Comparison of ENCODE assay signal across 38 cellular contexts in the genomic region with DNA sequence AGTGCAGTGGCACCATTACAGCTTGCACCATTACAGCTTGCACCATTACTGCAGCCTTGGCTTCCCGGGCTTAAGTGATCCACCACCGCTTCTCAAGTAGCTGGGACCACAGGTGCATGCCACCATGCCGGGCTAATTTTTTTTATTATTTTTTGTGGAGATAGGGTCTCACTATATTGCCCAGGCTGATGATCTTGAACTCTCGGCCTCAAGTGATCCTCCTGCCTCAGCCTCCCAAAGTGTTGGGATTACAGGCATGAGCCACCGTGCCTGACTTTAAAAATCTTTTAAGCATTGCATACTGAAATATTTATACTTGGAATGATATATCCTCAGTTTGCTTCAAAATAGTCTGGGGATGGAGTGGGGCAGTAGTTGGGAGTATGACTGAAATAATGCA.
"Had no signal": no experiment of that assay in that cellular context is flagged by ENCODE, and none has a peak within 500 bp of the region (broad histone marks: within the 10 kb centered on the region; RNA-seq: fewer than 3 reads in every experiment).

No MANE protein-coding gene starts in this region.

- H3K27me3 ChIP-seq: ascending aorta, cardiac muscle cell had no signal

- H3K4me3 Mint-ChIP-seq: activated CD4-positive, alpha-beta memory T cell treated with anti-CD3 and anti-CD28 coated beads, Interleukin-2, amount 10 ng/mL, durations not matched to agents 7 days and 5 days; activated CD4-positive, alpha-beta T cell treated with anti-CD3 and anti-CD28 coated beads for 36 hours; activated CD4-positive, alpha-beta T cell treated with anti-CD3 and anti-CD28 coated beads, Interleukin-2, amount 10 ng/mL, durations not matched to agents 7 days and 5 days; activated CD8-positive, alpha-beta memory T cell treated with anti-CD3 and anti-CD28 coated beads, Interleukin-2, amount 10 ng/mL, durations not matched to agents 7 days and 5 days; activated CD8-positive, alpha-beta T cell treated with anti-CD3 and anti-CD28 coated beads, Interleukin-2, amount 10 ng/mL, durations not matched to agents 7 days and 5 days; activated naive CD4-positive, alpha-beta T cell treated with anti-CD3 and anti-CD28 coated beads, Interleukin-2, amount 10 ng/mL, durations not matched to agents 7 days and 5 days; activated naive CD4-positive, alpha-beta T cell treated with anti-CD3 and anti-CD28 coated beads, Interleukin-2, amount 50 U/mL, for 24 hours; activated naive CD8-positive, alpha-beta T cell; activated naive CD8-positive, alpha-beta T cell treated with anti-CD3 and anti-CD28 coated beads, Interleukin-2, amount 10 ng/mL, durations not matched to agents 7 days and 5 days; activated naive CD8-positive, alpha-beta T cell treated with anti-CD3 and anti-CD28 coated beads, Interleukin-2, amount 50 U/mL, for 24 hours; activated T-cell treated with anti-CD3 and anti-CD28 coated beads, Interleukin-2, amount 50 U/mL, for 24 hours; brain; central memory CD8-positive, alpha-beta T cell; T-cell; T-helper 2 cell treated with Interferon-gamma antibody and Interleukin-4, amounts not matched to agents 5 μg/mL and 100 μg/mL, for 36 hours had no signal

- H3K27ac Mint-ChIP-seq: activated CD4-positive, alpha-beta memory T cell treated with anti-CD3 and anti-CD28 coated beads, Interleukin-2, amount 10 ng/mL, durations not matched to agents 7 days and 5 days; activated CD4-positive, alpha-beta T cell treated with anti-CD3 and anti-CD28 coated beads for 36 hours; activated CD8-positive, alpha-beta memory T cell treated with anti-CD3 and anti-CD28 coated beads, Interleukin-2, amount 10 ng/mL, durations not matched to agents 7 days and 5 days; activated CD8-positive, alpha-beta T cell treated with anti-CD3 and anti-CD28 coated beads, Interleukin-2, amount 10 ng/mL, durations not matched to agents 7 days and 5 days; activated naive CD4-positive, alpha-beta T cell treated with anti-CD3 and anti-CD28 coated beads, Interleukin-2, amount 10 ng/mL, durations not matched to agents 7 days and 5 days; activated naive CD4-positive, alpha-beta T cell treated with anti-CD3 and anti-CD28 coated beads, Interleukin-2, amount 50 U/mL, for 24 hours; activated naive CD8-positive, alpha-beta T cell; activated naive CD8-positive, alpha-beta T cell treated with anti-CD3 and anti-CD28 coated beads, Interleukin-2, amount 10 ng/mL, durations not matched to agents 7 days and 5 days; activated naive CD8-positive, alpha-beta T cell treated with anti-CD3 and anti-CD28 coated beads, Interleukin-2, amount 50 U/mL, for 24 hours; activated T-cell treated with anti-CD3 and anti-CD28 coated beads, Interleukin-2, amount 50 U/mL, for 24 hours; activated T-helper 2 cell treated with anti-CD3 and anti-CD28 coated beads, Interferon-gamma antibody, Interleukin-2, Interleukin-4, amounts not matched to agents 10 μg/mL and 5 μg/mL and 100 μg/mL, durations not matched to agents 14 hours and 24 hours and 36 hours; brain; T-cell; T-helper 2 cell treated with Interferon-gamma antibody and Interleukin-4, amounts not matched to agents 5 μg/mL and 100 μg/mL, for 36 hours had no signal

- H3K9me3 ChIP-seq: ascending aorta had no signal

- H3K36me3 ChIP-seq: cardiac muscle cell had no signal

- H3K36me3 Mint-ChIP-seq: activated naive CD8-positive, alpha-beta T cell had no signal

- DNase-seq: activated CD4-positive, alpha-beta memory T cell treated with anti-CD3 and anti-CD28 coated beads, Interleukin-2, amount 10 ng/mL, durations not matched to agents 7 days and 5 days; activated CD4-positive, alpha-beta T cell treated with anti-CD3 and anti-CD28 coated beads for 1 hour; activated CD4-positive, alpha-beta T cell treated with anti-CD3 and anti-CD28 coated beads for 36 hours; activated CD4-positive, alpha-beta T cell treated with anti-CD3 and anti-CD28 coated beads for 48 hours; activated CD4-positive, alpha-beta T cell treated with anti-CD3 and anti-CD28 coated beads, Interleukin-2, amount 10 ng/mL, durations not matched to agents 7 days and 5 days; activated CD4-positive, alpha-beta T cell treated with anti-CD3 and anti-CD28 coated beads, Interleukin-2, amount 50 U/mL, for 48 hours; activated CD4-positive, CD25-positive, alpha-beta regulatory T cell; activated CD8-positive, alpha-beta memory T cell treated with anti-CD3 and anti-CD28 coated beads for 24 hours; activated CD8-positive, alpha-beta memory T cell treated with anti-CD3 and anti-CD28 coated beads, Interleukin-2, amount 10 ng/mL, durations not matched to agents 7 days and 5 days; activated CD8-positive, alpha-beta memory T cell treated with anti-CD3 and anti-CD28 coated beads, Interleukin-2, amount 50 U/mL, for 48 hours; activated CD8-positive, alpha-beta T cell treated with anti-CD3 and anti-CD28 coated beads, Interleukin-2, amount 10 ng/mL, durations not matched to agents 7 days and 5 days; activated effector memory CD4-positive, alpha-beta T cell treated with Interleukin-2 at 50 U/mL for 16 hours; activated gamma-delta T cell; activated naive CD4-positive, alpha-beta T cell treated with anti-CD3 and anti-CD28 coated beads, Interleukin-2, amount 10 ng/mL, durations not matched to agents 7 days and 5 days; activated naive CD4-positive, alpha-beta T cell treated with Interleukin-2 at 50 U/mL for 16 hours; activated naive CD8-positive, alpha-beta T cell treated with anti-CD3 and anti-CD28 coated beads, Interleukin-2, amount 10 ng/mL, durations not matched to agents 7 days and 5 days; activated naive CD8-positive, alpha-beta T cell treated with anti-CD3 and anti-CD28 coated beads, Interleukin-2, amount 50 U/mL, for 24 hours; activated T-cell treated with anti-CD3 and anti-CD28 coated beads, Interleukin-2, amount 50 U/mL, for 24 hours; activated T-cell treated with anti-CD3 and anti-CD28 coated beads, Interleukin-2, amount 50 U/mL, for 48 hours; amygdala; anterior cingulate cortex; caudate nucleus; cerebellar nuclear complex; T-cell; T-helper 2 cell; T-helper 9 cell had no signal

- H3K4me3 ChIP-seq: ascending aorta, cardiac muscle cell had no signal

- H3K27me3 Mint-ChIP-seq: activated CD4-positive, alpha-beta memory T cell treated with anti-CD3 and anti-CD28 coated beads, Interleukin-2, amount 10 ng/mL, durations not matched to agents 7 days and 5 days; activated CD4-positive, alpha-beta T cell treated with anti-CD3 and anti-CD28 coated beads for 36 hours; activated CD4-positive, alpha-beta T cell treated with anti-CD3 and anti-CD28 coated beads, Interleukin-2, amount 10 ng/mL, durations not matched to agents 7 days and 5 days; activated CD8-positive, alpha-beta memory T cell treated with anti-CD3 and anti-CD28 coated beads, Interleukin-2, amount 10 ng/mL, durations not matched to agents 7 days and 5 days; activated naive CD4-positive, alpha-beta T cell treated with anti-CD3 and anti-CD28 coated beads, Interleukin-2, amount 10 ng/mL, durations not matched to agents 7 days and 5 days; activated naive CD4-positive, alpha-beta T cell treated with anti-CD3 and anti-CD28 coated beads, Interleukin-2, amount 50 U/mL, for 24 hours; activated naive CD8-positive, alpha-beta T cell; activated naive CD8-positive, alpha-beta T cell treated with anti-CD3 and anti-CD28 coated beads, Interleukin-2, amount 10 ng/mL, durations not matched to agents 7 days and 5 days; activated naive CD8-positive, alpha-beta T cell treated with anti-CD3 and anti-CD28 coated beads, Interleukin-2, amount 50 U/mL, for 24 hours; activated T-cell treated with anti-CD3 and anti-CD28 coated beads, Interleukin-2, amount 50 U/mL, for 24 hours; brain; central memory CD8-positive, alpha-beta T cell; T-cell had no signal

- H3K27ac ChIP-seq: ascending aorta, cardiac muscle cell, VCaP had no signal

- ATAC-seq: activated CD4-positive, alpha-beta T cell treated with anti-CD3 and anti-CD28 coated beads for 36 hours; activated CD4-positive, CD25-positive, alpha-beta regulatory T cell treated with anti-CD3 and anti-CD28 coated beads, Interleukin-2, amount 50 U/mL, for 24 hours; activated CD8-positive, alpha-beta memory T cell treated with anti-CD3 and anti-CD28 coated beads, Interleukin-2, amount 10 ng/mL, durations not matched to agents 7 days and 5 days; activated CD8-positive, alpha-beta T cell treated with anti-CD3 and anti-CD28 coated beads, Interleukin-2, amount 10 ng/mL, durations not matched to agents 7 days and 5 days; activated naive CD8-positive, alpha-beta T cell treated with anti-CD3 and anti-CD28 coated beads, Interleukin-2, amount 50 U/mL, for 24 hours; T-cell had no signal

- FAIRE-seq: bronchial epithelial cell, TTC549 had no signal
